8 cellular contexts compared by ENCODE assay signal in the genomic region with DNA sequence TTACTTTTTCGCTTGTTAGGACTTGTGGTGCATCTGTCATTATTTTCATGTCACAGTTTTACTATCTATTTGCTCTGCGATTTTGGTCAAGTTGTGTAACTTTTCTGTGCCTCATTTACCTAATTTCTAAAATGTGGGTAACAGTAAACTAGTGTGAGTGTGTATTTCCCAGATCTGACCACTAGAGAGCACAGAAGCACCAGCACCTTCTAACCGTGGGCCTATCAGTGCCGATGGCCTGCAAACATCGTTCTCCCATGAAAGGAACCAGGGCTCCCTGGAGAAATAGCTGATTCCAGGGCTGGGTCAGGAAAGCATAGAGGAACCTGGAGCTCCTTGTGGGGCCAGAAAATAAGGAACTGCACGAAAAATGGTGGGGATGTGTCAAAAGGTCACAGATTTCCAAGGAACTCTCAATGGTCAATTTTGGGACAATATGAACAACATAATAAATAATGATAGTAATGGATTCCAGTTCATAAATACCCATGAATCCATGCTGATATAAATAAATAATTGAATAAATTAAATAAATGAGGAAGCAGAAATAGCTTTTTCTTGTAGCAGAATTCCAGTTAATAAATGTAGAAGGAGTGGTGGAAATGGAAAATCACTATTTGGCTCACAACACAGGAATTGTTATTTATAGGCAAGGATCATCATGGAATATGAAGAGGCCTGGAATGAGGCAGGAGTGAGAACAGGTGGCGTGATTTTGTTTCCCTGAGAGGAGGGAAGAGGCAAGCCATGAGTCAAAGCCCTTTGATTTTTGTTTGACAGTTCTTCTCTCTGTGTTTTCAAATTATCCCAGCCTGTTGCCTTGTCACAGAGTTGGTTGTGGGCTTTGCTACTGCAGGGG. TPM values are rescaled to one million over a fixed set of nuclear protein-coding genes. Genes with fewer than 3 reads are reported as not detected.
A peak's percentile ranks its signal among the peaks of the same experiment; 100 is the strongest.
DNase-seq lines count a peak whose midpoint lies in the region; ATAC-seq, FAIRE-seq and TF ChIP-seq lines count a peak whose summit lies in the region.

No MANE protein-coding gene starts in this region.

- no peak for TF ChIP-seq POLR2A in spleen (IDR thresholded peaks at IDR 0.05)

- H3K9me3 ChIP-seq in astrocyte (ENCODE audit: insufficient read depth, low read depth, low read length) (no peaks in the 10 kb centered on the region), hepatocyte (ENCODE audit: low read depth) (no peaks in the 10 kb centered on the region), spleen (no peaks in the 10 kb centered on the region)

- peaks cover 76% of the 10 kb centered on the region for H3K27me3 Mint-ChIP-seq in astrocyte (ENCODE audit: low read depth, unreplicated experiment)

- FAIRE-seq in astrocyte (lab: Jason Lieb, UNC) = no peak

- H3K4me2 ChIP-seq in astrocyte (ENCODE audit: low read length) = no peak overlapping the region
- H3K4me2 ChIP-seq in hepatocyte = no peak overlapping the region

- H3K27me3 ChIP-seq in astrocyte (ENCODE audit: insufficient read depth, low read length) (peaks cover 8% of the 10 kb centered on the region), hepatocyte (no peaks in the 10 kb centered on the region), spleen (replicated peaks in 1 of 7) (peaks cover 0 to 29% (median 0%) of the 10 kb centered on the region in 7 donors)

- TF ChIP-seq CTCF in astrocyte (IDR thresholded peaks at IDR 0.05; ENCODE audit: insufficient read depth, low read depth, low read length) (peak; percentile 69), hepatocyte (IDR thresholded peaks at IDR 0.05; ENCODE audit: poor library complexity) (peak; percentile 66), spleen (IDR thresholded peaks at IDR 0.05 in 8 of 11, conservative IDR thresholded peaks at IDR 0.05 in 3 of 11) (peak; percentile 27 to 68 (median 60))

- ATAC-seq in HG02884 (IDR thresholded peaks at IDR 0.05; ENCODE audit: unreplicated experiment) = no peak

- H3K79me2 ChIP-seq in astrocyte (ENCODE audit: insufficient read depth, low read length) (no peaks in the 10 kb centered on the region), hepatocyte (no peaks in the 10 kb centered on the region)

- H3K36me3 ChIP-seq in astrocyte (ENCODE audit: insufficient read depth, low read length) (no peaks in the 10 kb centered on the region), hepatocyte (replicated peaks; ENCODE audit: insufficient read depth, low read depth) (no peaks in the 10 kb centered on the region), spleen (no peaks in the 10 kb centered on the region)

- H3K27ac Mint-ChIP-seq in astrocyte (ENCODE audit: unreplicated experiment) = no peak overlapping the region

- no peak overlapping the region for H2AFZ ChIP-seq in astrocyte (ENCODE audit: low read depth, low read length)
- no peak overlapping the region for H2AFZ ChIP-seq in hepatocyte

- H3K36me3 Mint-ChIP-seq in astrocyte (ENCODE audit: low read depth, unreplicated experiment) = no peaks in the 10 kb centered on the region

- H3K27ac ChIP-seq in astrocyte (ENCODE audit: low read depth, low read length) (no peak overlapping the region), hepatocyte (no peak overlapping the region), spleen (no peak overlapping the region)

- DNase-seq in DMS114 treated with DMSO at 0.1 percent for 48 hours (lab: John Stamatoyannopoulos, UW; ENCODE audit: unreplicated experiment) = peak; percentile 64
- DNase-seq in H4 (ENCODE audit: low spot score) = peak; percentile 49
- peak; percentile 60 to 84 for DNase-seq in NCI-H526 (lab: John Stamatoyannopoulos, UW)
- DNase-seq in astrocyte (ENCODE audit: low read depth) = peak; percentile 28
- DNase-seq in hepatocyte (ENCODE audit: low spot score) = peak; percentile 74
- DNase-seq in spleen = no peak
- no peak for DNase-seq in NCI-H774 (lab: John Stamatoyannopoulos, UW)

- intact Hi-C loops in spleen (cut with DNase I; ENCODE audit: low total_unique reads) = loop anchor here (5.0 kb wide), 1 partner anchor 34 kb away; no protein-coding TSS in a partner anchor

- H3K9me3 Mint-ChIP-seq in astrocyte (ENCODE audit: unreplicated experiment) = peaks cover 4% of the 10 kb centered on the region

- 18% methylated on average over 7 of the region's 7 CpGs for WGBS in hepatocyte (ENCODE audit: low lambda C conversion rate, missing lambda C conversion rate)
- 17 to 25% (median 21%) methylated on average over 7 of the region's 7 CpGs for WGBS in spleen, 5 donors

- H3K4me3 ChIP-seq in astrocyte (ENCODE audit: insufficient read depth, low read depth, low read length) (no peak overlapping the region), hepatocyte (no peak overlapping the region), spleen (no peak overlapping the region)

- no peak overlapping the region for H3K9ac ChIP-seq in astrocyte (ENCODE audit: low read length)

- no peaks in the 10 kb centered on the region for H3K4me1 ChIP-seq in astrocyte (ENCODE audit: insufficient read depth, low read length)
- H3K4me1 ChIP-seq in hepatocyte (ENCODE audit: insufficient read depth) = no peaks in the 10 kb centered on the region
- H3K4me1 ChIP-seq in spleen = peaks cover 11 to 54% (median 21%) of the 10 kb centered on the region in 6 donors

- H3K9me2 ChIP-seq in hepatocyte (replicated peaks; ENCODE audit: insufficient read depth) = no peaks in the 10 kb centered on the region

- no peaks in the 10 kb centered on the region for H3K4me1 Mint-ChIP-seq in astrocyte (ENCODE audit: low read depth, unreplicated experiment)

- no peaks in the 10 kb centered on the region for H4K20me1 ChIP-seq in astrocyte (ENCODE audit: insufficient read depth, low read length)
- no peaks in the 10 kb centered on the region for H4K20me1 ChIP-seq in hepatocyte (ENCODE audit: insufficient read depth, poor library complexity, severe bottlenecking)

- H3K4me3 Mint-ChIP-seq in astrocyte (ENCODE audit: unreplicated experiment) = no peak overlapping the region

RNA-seq across cellular contexts. Expression of gene CEACAM8, which starts 31.1 kb away (rescaled TPM):
- total RNA-seq in H4 (2014; rRNA removed; shearing (Covaris generic)) = not detected in 2 replicates
- total RNA-seq in astrocyte = not detected in 2 replicates
- 0.08 TPM in 1 of 2 replicates, not detected in the other for total RNA-seq in hepatocyte
- polyA plus RNA-seq in hepatocyte = not detected in 2 replicates
- total RNA-seq in spleen = 10 to 100 TPM in 3 of 7 donors, 1 to 10 TPM in 3, under 1 TPM in 1; 0.55 to 53.6 (median 5.0) TPM
- polyA plus RNA-seq in spleen = 1 to 10 TPM in 1 of 3 donors, under 1 TPM in 2; 0.33 to 1.2 (median 0.63) TPM

RNA-seq across cellular contexts. Expression of gene CEACAM1, which starts 35.3 kb away (rescaled TPM):
- total RNA-seq in H4 (2014; rRNA removed; shearing (Covaris generic)) = 0.35 TPM in 1 of 2 replicates, not detected in the other
- total RNA-seq in astrocyte (1.1 and 1.7 TPM in 2 replicates), hepatocyte (7.1 and 10.0 TPM in 2 replicates), spleen (10 to 100 TPM; 14.4 to 33.5 (median 18.0) TPM)
- polyA plus RNA-seq in hepatocyte (20.8 and 21.1 TPM in 2 replicates), spleen (1 to 10 TPM; 1.5 to 2.6 (median 2.1) TPM)

Comparison
In these comparisons a context has a peak if more than half of its experiments do, and no peak if none do; other contexts are left out.
1. DNase-seq: peak in DMS114 treated with DMSO at 0.1 percent for 48 hours (single experiment), H4 (single experiment), NCI-H526 (2 of 2), astrocyte (single experiment) and hepatocyte (single experiment); none in spleen (single experiment) and NCI-H774 (single experiment).
2. Peak in every context shown above with its lines, with median percentiles within 50 percentile points of each other: CTCF ChIP-seq.